8 cellular contexts compared by ENCODE assay signal in the genomic region with DNA sequence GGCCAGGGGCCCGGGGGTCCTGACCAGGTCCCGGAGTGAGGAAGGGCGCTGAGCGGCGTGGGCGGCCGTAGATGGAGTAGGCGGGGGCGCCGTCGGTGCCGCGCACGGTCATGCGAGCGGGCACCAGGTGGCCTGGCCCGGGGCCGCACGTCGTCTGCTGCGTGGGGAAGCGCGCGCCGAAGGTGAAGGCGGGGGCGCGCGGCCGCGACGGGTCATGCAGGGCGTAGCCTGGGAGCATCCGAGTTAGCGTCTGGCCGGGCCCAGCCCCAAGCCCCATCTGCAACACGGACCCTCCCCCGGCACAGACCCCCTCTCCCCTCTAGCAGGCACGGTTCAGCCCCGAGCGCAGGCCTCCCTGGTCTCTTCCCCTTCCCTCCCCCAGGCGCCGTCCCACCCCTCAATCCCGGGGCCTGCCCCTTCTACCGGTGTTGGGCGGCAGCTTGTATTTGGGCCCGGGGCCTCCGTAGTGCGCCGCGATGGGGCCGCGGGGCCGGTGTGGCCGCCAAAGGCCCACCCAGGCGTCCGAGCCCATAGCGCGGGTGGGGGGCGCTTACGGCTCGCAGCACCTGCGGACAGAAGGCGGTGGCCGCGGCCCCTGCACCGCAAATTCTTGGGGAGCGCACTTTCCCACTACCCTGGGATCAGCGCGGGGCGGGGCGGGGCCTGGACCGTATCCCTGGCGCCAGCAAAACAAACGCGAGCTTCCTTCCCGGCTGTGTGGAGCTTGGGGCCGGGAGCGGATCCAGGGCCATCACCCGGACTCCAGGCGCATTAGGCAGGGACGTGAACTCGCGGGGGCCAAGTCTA. TPM values are rescaled to one million over a fixed set of nuclear protein-coding genes. Genes with fewer than 3 reads are reported as not detected.
DNase-seq lines count a peak whose midpoint lies in the region; ATAC-seq and TF ChIP-seq lines count a peak whose summit lies in the region.

No MANE protein-coding gene starts in this region.

- H4K12ac ChIP-seq in trophoblast cell (ENCODE audit: low read depth, low read length): peak overlapping the region; percentile 98

- CTCF ChIA-PET in PC-9 (lab: Charles Lee): interaction anchor here (0.6 to 1.3 kb wide), 2 partner anchors 28 to 31 kb away, joined by 3 to 5 read pairs; a partner anchor contains a TSS

- POLR2A ChIA-PET in PC-9 (lab: Charles Lee; ENCODE audit: unreplicated experiment): interaction anchor here (1.2 kb wide), 1 partner anchor 31 kb away, joined by 3 read pairs; a partner anchor contains a TSS

- H3K9me3 ChIP-seq in GM23248 (ENCODE audit: low read depth): no peaks in the 10 kb centered on the region
- no peaks in the 10 kb centered on the region for H3K9me3 ChIP-seq in PC-9 (ENCODE audit: insufficient read depth, low read depth)
- no peaks in the 10 kb centered on the region for H3K9me3 ChIP-seq in trophoblast cell (ENCODE audit: insufficient read depth, low read depth, low read length)

- H3K27me3 ChIP-seq in GM23248 (replicated peaks; ENCODE audit: insufficient read depth): no peaks in the 10 kb centered on the region
- H3K27me3 ChIP-seq in PC-9 (ENCODE audit: insufficient read depth, low read depth): no peaks in the 10 kb centered on the region
- no peaks in the 10 kb centered on the region for H3K27me3 ChIP-seq in trophoblast cell (ENCODE audit: insufficient read depth, low read length)

- no peak for TF ChIP-seq CTCF in AG10803 (conservative IDR thresholded peaks at IDR 0.05; ENCODE audit: low read length)
- TF ChIP-seq CTCF in PC-9 (conservative IDR thresholded peaks at IDR 0.05): no peak

- H3K9me2 ChIP-seq in GM23248 (ENCODE audit: insufficient read depth): no peaks in the 10 kb centered on the region
- H3K9me2 ChIP-seq in PC-9 (ENCODE audit: insufficient read depth): no peaks in the 10 kb centered on the region

- H3F3A ChIP-seq in GM23248 (ENCODE audit: insufficient read depth) (peaks cover 21% of the 10 kb centered on the region), PC-9 (ENCODE audit: insufficient read depth, low read depth) (peaks cover 53% of the 10 kb centered on the region)

- intact Hi-C loops in PC-9 (cut with micrococcal nuclease; ENCODE audit: unreplicated experiment): loop anchor here (2.0 kb wide), 1 partner anchor 31 kb away; a partner anchor contains a TSS
- intact Hi-C loops in cardiac septum (cut with DNase I): no loop called here

- H3K27me3 Mint-ChIP-seq in activated naive CD8-positive, alpha-beta T cell treated with anti-CD3 and anti-CD28 coated beads for 36 hours: peaks cover 16% of the 10 kb centered on the region

- peak overlapping the region; percentile 99 for H3K18ac ChIP-seq in trophoblast cell (ENCODE audit: low read length)

- H3K4me1 ChIP-seq in GM23248 (ENCODE audit: insufficient read depth) (no peaks in the 10 kb centered on the region), PC-9 (replicated peaks; ENCODE audit: insufficient read depth) (peaks cover 26% of the 10 kb centered on the region), trophoblast cell (ENCODE audit: control insufficient read depth in 1 of 2, insufficient read depth in 2 of 2, low read length in 2 of 2) (peaks cover 27 to 49% of the 10 kb centered on the region in 2 experiments)

- H3K23ac ChIP-seq in trophoblast cell (ENCODE audit: low read length): no peak overlapping the region

- H3K4me2 ChIP-seq in GM23248 (ENCODE audit: unreplicated experiment) (peak overlapping the region; percentile 81), PC-9 (peak overlapping the region; percentile 85), trophoblast cell (ENCODE audit: low read length) (peak overlapping the region; percentile 84)

- no peaks in the 10 kb centered on the region for H3K79me2 ChIP-seq in GM23248 (ENCODE audit: insufficient read depth)
- no peaks in the 10 kb centered on the region for H3K79me2 ChIP-seq in PC-9 (ENCODE audit: low read depth)
- H3K79me2 ChIP-seq in trophoblast cell (ENCODE audit: control insufficient read depth, insufficient read depth, low read length, poor library complexity): peaks cover 17% of the 10 kb centered on the region

- peak overlapping the region; percentile 95 for H3K9ac ChIP-seq in GM23248
- peak overlapping the region; percentile 63 for H3K9ac ChIP-seq in trophoblast cell (ENCODE audit: low read length)

- peak; percentile 77 for DNase-seq in AG10803 (ENCODE audit: low read depth)
- DNase-seq in GM23248: peak; percentile 88
- peak; percentile 69 to 76 for DNase-seq in PC-9
- DNase-seq in activated naive CD8-positive, alpha-beta T cell treated with anti-CD3 and anti-CD28 coated beads for 36 hours: peak; percentile 84
- peak; percentile 91 for DNase-seq in cardiac septum (ENCODE audit: low spot score)
- DNase-seq in trophoblast cell: peak; percentile 89 to 91
- DNase-seq in Ammon's horn (ENCODE audit: low spot score): no peak

- H3K4me1 Mint-ChIP-seq in activated naive CD8-positive, alpha-beta T cell treated with anti-CD3 and anti-CD28 coated beads for 36 hours: peaks cover 51% of the 10 kb centered on the region

- H3K14ac ChIP-seq in trophoblast cell (ENCODE audit: low read length): peak overlapping the region; percentile 99

- peak overlapping the region; percentile 96 for H4K8ac ChIP-seq in trophoblast cell (ENCODE audit: low read depth, low read length)

- 2 to 3% methylated on average over 56 to 63 of the region's 84 CpGs for WGBS in GM23248 (ENCODE audit: low coverage in 1 of 2, low lambda C conversion rate in 2 of 2, missing lambda C conversion rate in 2 of 2), 2 experiments
- WGBS in trophoblast cell (ENCODE audit: extremely low coverage, insufficient coverage, insufficient read length): no CpG with 5 or more reads among the region's 84 CpGs

- no peaks in the 10 kb centered on the region for H3K9me3 Mint-ChIP-seq in activated naive CD8-positive, alpha-beta T cell treated with anti-CD3 and anti-CD28 coated beads for 36 hours

- H3K27ac Mint-ChIP-seq in activated naive CD8-positive, alpha-beta T cell treated with anti-CD3 and anti-CD28 coated beads for 36 hours: peak overlapping the region; percentile 99

- peak overlapping the region; percentile 96 for H3K4ac ChIP-seq in trophoblast cell (ENCODE audit: low read depth, low read length)

- H3K36me3 ChIP-seq in GM23248 (ENCODE audit: low read depth) (no peaks in the 10 kb centered on the region), PC-9 (ENCODE audit: low read depth) (no peaks in the 10 kb centered on the region), trophoblast cell (ENCODE audit: control insufficient read depth in 1 of 2, insufficient read depth in 2 of 2, low read length in 2 of 2) (no peaks in the 10 kb centered on the region)

- peak overlapping the region; percentile 95 for H3K4me3 Mint-ChIP-seq in activated naive CD8-positive, alpha-beta T cell treated with anti-CD3 and anti-CD28 coated beads for 36 hours

- no TSS peak for BruUV-seq in PC-9 (replicated peaks; lab: Mats Ljungman, UMichigan)

- peak overlapping the region; percentile 99 for H2AK5ac ChIP-seq in trophoblast cell (ENCODE audit: low read length)

- peaks cover 40% of the 10 kb centered on the region for H3K79me1 ChIP-seq in trophoblast cell (ENCODE audit: low read length)

- peak overlapping the region; percentile 55 for H3K27ac ChIP-seq in GM23248
- peak overlapping the region; percentile 60 for H3K27ac ChIP-seq in PC-9
- peak overlapping the region; percentile 98 for H3K27ac ChIP-seq in trophoblast cell (ENCODE audit: low read depth, low read length)

- H3K36me3 Mint-ChIP-seq in activated naive CD8-positive, alpha-beta T cell treated with anti-CD3 and anti-CD28 coated beads for 36 hours: peaks cover 31% of the 10 kb centered on the region

- H4K20me1 ChIP-seq in GM23248 (ENCODE audit: insufficient read depth) (no peaks in the 10 kb centered on the region), PC-9 (ENCODE audit: insufficient read depth) (no peaks in the 10 kb centered on the region)

- no peak for ATAC-seq in HG03342 (IDR thresholded peaks at IDR 0.05; ENCODE audit: unreplicated experiment)

- in situ Hi-C loops in GM23248 (cut with MboI): no loop called here

- H3K4me3 ChIP-seq in AG10803 (ENCODE audit: low read length) (peak overlapping the region; percentile 66), GM23248 (peak overlapping the region; percentile 81), PC-9 (peak overlapping the region; percentile 87), trophoblast cell (ENCODE audit: low read depth, low read length) (peak overlapping the region; percentile 60)

- H2BK12ac ChIP-seq in trophoblast cell (ENCODE audit: low read length): peak overlapping the region; percentile 87

- peak overlapping the region; percentile 98 for H4K91ac ChIP-seq in trophoblast cell (ENCODE audit: low read depth, low read length)

- H2BK120ac ChIP-seq in trophoblast cell (ENCODE audit: insufficient read depth, low read length, poor library complexity): peak overlapping the region; percentile 96

- peak overlapping the region; percentile 54 for H2AFZ ChIP-seq in GM23248
- peak overlapping the region; percentile 78 for H2AFZ ChIP-seq in PC-9
- H2AFZ ChIP-seq in trophoblast cell (ENCODE audit: insufficient read depth, low read length, poor library complexity): peak overlapping the region; percentile 59

- H2BK5ac ChIP-seq in trophoblast cell (ENCODE audit: low read depth, low read length, poor library complexity): peak overlapping the region; percentile 87

RNA-seq across cellular contexts. Expression of a gene that starts 1.9 kb away (rescaled TPM):
- 33.2 and 42.4 TPM in 2 replicates for total RNA-seq in GM23248 (2014; rRNA removed; shearing (Covaris generic))
- 24.3 and 24.8 TPM in 2 replicates for polyA plus RNA-seq in GM23248 (2016; fragmentation: Nextera tagmentation; extraction: Ambion mirVana)
- total RNA-seq in PC-9 (2021): 5.9 and 16.5 TPM in 2 replicates
- 10 to 100 TPM; 75.7 to 76.8 TPM for total RNA-seq in activated naive CD8-positive, alpha-beta T cell treated with anti-CD3 and anti-CD28 coated beads for 36 hours
- total RNA-seq in cardiac septum: 18.3 TPM
- polyA plus RNA-seq in trophoblast cell (2013): 19.5 and 20.6 TPM in 2 replicates

RNA-seq across cellular contexts. Expression of a gene that starts 6.4 kb away (rescaled TPM):
- 8.4 and 17.5 TPM in 2 replicates for total RNA-seq in GM23248 (2014; rRNA removed; shearing (Covaris generic))
- polyA plus RNA-seq in GM23248 (2016; fragmentation: Nextera tagmentation; extraction: Ambion mirVana): 11.0 and 15.0 TPM in 2 replicates
- total RNA-seq in PC-9 (2021): 3.0 and 6.1 TPM in 2 replicates
- 1 to 10 TPM; 5.0 to 6.0 TPM for total RNA-seq in activated naive CD8-positive, alpha-beta T cell treated with anti-CD3 and anti-CD28 coated beads for 36 hours
- total RNA-seq in cardiac septum: 2.4 TPM
- 0.60 and 0.63 TPM in 2 replicates for polyA plus RNA-seq in trophoblast cell (2013)

RNA-seq across cellular contexts. Expression of a gene that starts 13.9 kb away (rescaled TPM):
- total RNA-seq in GM23248 (2014; rRNA removed; shearing (Covaris generic)): not detected in 2 replicates
- 0.06 TPM in 1 of 2 replicates, not detected in the other for polyA plus RNA-seq in GM23248 (2016; fragmentation: Nextera tagmentation; extraction: Ambion mirVana)
- total RNA-seq in PC-9 (2021) (0.72 and 4.7 TPM in 2 replicates), cardiac septum (0.08 TPM)
- 10 to 100 TPM; 15.1 to 15.9 TPM for total RNA-seq in activated naive CD8-positive, alpha-beta T cell treated with anti-CD3 and anti-CD28 coated beads for 36 hours
- 0.08 and 0.10 TPM in 2 replicates for polyA plus RNA-seq in trophoblast cell (2013)

RNA-seq across cellular contexts. Expression of a gene that starts 23.7 kb away (rescaled TPM):
- total RNA-seq in GM23248 (2014; rRNA removed; shearing (Covaris generic)): 33.8 and 61.0 TPM in 2 replicates
- polyA plus RNA-seq in GM23248 (2016; fragmentation: Nextera tagmentation; extraction: Ambion mirVana): 27.7 and 28.6 TPM in 2 replicates
- total RNA-seq in PC-9 (2021) (58.8 and 62.9 TPM in 2 replicates), cardiac septum (25.1 TPM)
- 100 to 1,000 TPM; 143 to 152 TPM for total RNA-seq in activated naive CD8-positive, alpha-beta T cell treated with anti-CD3 and anti-CD28 coated beads for 36 hours
- 24.4 and 24.9 TPM in 2 replicates for polyA plus RNA-seq in trophoblast cell (2013)

RNA-seq across cellular contexts. Expression of a gene that starts 24.2 kb away (rescaled TPM):
- 95.0 and 124 TPM in 2 replicates for total RNA-seq in GM23248 (2014; rRNA removed; shearing (Covaris generic))
- polyA plus RNA-seq in GM23248 (2016; fragmentation: Nextera tagmentation; extraction: Ambion mirVana): 101 and 106 TPM in 2 replicates
- 37.3 and 52.2 TPM in 2 replicates for total RNA-seq in PC-9 (2021)
- total RNA-seq in activated naive CD8-positive, alpha-beta T cell treated with anti-CD3 and anti-CD28 coated beads for 36 hours: 10 to 100 TPM; 59.3 to 62.6 TPM
- 28.7 TPM for total RNA-seq in cardiac septum
- 63.1 and 64.7 TPM in 2 replicates for polyA plus RNA-seq in trophoblast cell (2013)
